Comparison of ENCODE assay signal across 28 cellular contexts in genomic region chr5:112086740-112087139, GRCh38.
"Had no signal": no experiment of that assay in that cellular context is flagged by ENCODE, and none has a peak within 500 bp of the region (broad histone marks: within the 10 kb centered on the region; RNA-seq: fewer than 3 reads in every experiment).

No MANE protein-coding gene starts in this region.

- ATAC-seq: stimulated activated effector memory CD8-positive, alpha-beta T cell treated with anti-CD3 and anti-CD28 coated beads, Interleukin-12 subunit alpha, Interleukin-12 subunit beta, amount 100 ng/mL, for 72 hours; stimulated activated memory B cell treated with anti-CD40 and anti-IgM and Interleukin-4, amounts not matched to agents 10 μg/mL and 1 μg/mL and 100 μg/mL, for 72 hours; stimulated activated naive B cell treated with anti-CD40 and anti-IgM and Interleukin-4, amounts not matched to agents 10 μg/mL and 1 μg/mL and 100 μg/mL, for 72 hours; stimulated activated naive CD8-positive, alpha-beta T cell treated with anti-CD3 and anti-CD28 coated beads, Interleukin-15, amount 100 ng/mL, for 72 hours; stimulated activated naive CD8-positive, alpha-beta T cell treated with anti-CD3 and anti-CD28 coated beads, Interleukin-15, Interleukin-2, amounts not matched to agents 100 U/mL and 50 U/mL, for 24 hours had no signal

- H3K27me3 ChIP-seq: stomach, suprapubic skin, testis, thyroid gland, tibial artery, tibial nerve, transverse colon, upper lobe of left lung, upper lobe of right lung, uterus, vagina had no signal

- H3K36me3 ChIP-seq: stomach, suprapubic skin, thoracic aorta, thyroid gland, tibial artery, tibial nerve, transverse colon, upper lobe of left lung, upper lobe of right lung, uterus, vagina had no signal

- H3K4me1 ChIP-seq: stomach, suprapubic skin, testis, thyroid gland, tibial artery, tibial nerve, transverse colon, upper lobe of left lung, upper lobe of right lung, uterus, vagina had no signal

- H3K27ac Mint-ChIP-seq: stimulated activated effector memory CD8-positive, alpha-beta T cell treated with anti-CD3 and anti-CD28 coated beads, Interleukin-12 subunit alpha, Interleukin-12 subunit beta, amount 100 ng/mL, for 72 hours; stimulated activated memory B cell treated with anti-CD40 and anti-IgM and Interleukin-4, amounts not matched to agents 10 μg/mL and 1 μg/mL and 100 μg/mL, for 72 hours; stimulated activated naive B cell treated with anti-CD40 and anti-IgM and Interleukin-4, amounts not matched to agents 10 μg/mL and 1 μg/mL and 100 μg/mL, for 72 hours; stimulated activated naive CD8-positive, alpha-beta T cell treated with anti-CD3 and anti-CD28 coated beads, Interleukin-15, amount 100 ng/mL, for 72 hours; stimulated activated naive CD8-positive, alpha-beta T cell treated with anti-CD3 and anti-CD28 coated beads, Interleukin-15, Interleukin-2, amounts not matched to agents 100 ng/mL and 50 ng/mL, for 24 hours; type B pancreatic cell had no signal

- H3K4me3 ChIP-seq: stomach, suprapubic skin, testis, thoracic aorta, thyroid gland, tibial artery, tibial nerve, transverse colon, upper lobe of left lung, upper lobe of right lung, uterus, vagina had no signal

- H3K9me3 ChIP-seq: stomach, suprapubic skin, testis, thoracic aorta, thyroid gland, tibial artery, transverse colon, upper lobe of left lung, upper lobe of right lung, uterus, vagina had no signal

- DNase-seq: stimulated activated CD4-positive, alpha-beta T cell treated with anti-CD3 and anti-CD28 coated beads, Interleukin-2, amount 100 ng/mL, for 48 hours; stimulated activated CD4-positive, alpha-beta T cell treated with anti-CD3 and anti-CD28 coated beads, Interleukin-4, amount 100 ng/mL, for 1 hour; stimulated activated CD4-positive, alpha-beta T cell treated with anti-CD3 and anti-CD28 coated beads, Interleukin-4, amount 100 ng/mL, for 24 hours; stimulated activated CD4-positive, alpha-beta T cell treated with anti-CD3 and anti-CD28 coated beads, Interleukin-4, amount 100 ng/mL, for 4 hours; stimulated activated CD8-positive, alpha-beta memory T cell treated with anti-CD3 and anti-CD28 coated beads, Interleukin-4, amount 100 ng/mL, for 48 hours; stimulated activated naive B cell treated with anti-CD40 and anti-IgM and Interleukin-4, amounts not matched to agents 10 μg/mL and 1 μg/mL and 100 μg/mL, for 72 hours; stimulated activated naive CD4-positive, alpha-beta T cell; stimulated activated naive CD4-positive, alpha-beta T cell treated with Interleukin-2 at 50 U/mL for 16 hours; stimulated activated naive CD8-positive, alpha-beta T cell treated with anti-CD3 and anti-CD28 coated beads, Interleukin-15, amount 100 ng/mL, for 72 hours; stimulated activated naive CD8-positive, alpha-beta T cell treated with anti-CD3 and anti-CD28 coated beads, Interleukin-15, Interleukin-2, amounts not matched to agents 100 U/mL and 50 U/mL, for 24 hours; stomach; substantia nigra; testis; thyroid gland; tibial artery; transverse colon; trophoblast cell; upper lobe of right lung; uterus had no signal

- H3K4me1 Mint-ChIP-seq: stimulated activated effector memory CD8-positive, alpha-beta T cell treated with anti-CD3 and anti-CD28 coated beads, Interleukin-12 subunit alpha, Interleukin-12 subunit beta, amount 100 ng/mL, for 72 hours; stimulated activated memory B cell treated with anti-CD40 and anti-IgM and Interleukin-4, amounts not matched to agents 10 μg/mL and 1 μg/mL and 100 μg/mL, for 72 hours; stimulated activated naive B cell treated with anti-CD40 and anti-IgM and Interleukin-4, amounts not matched to agents 10 μg/mL and 1 μg/mL and 100 μg/mL, for 72 hours; stimulated activated naive CD8-positive, alpha-beta T cell treated with anti-CD3 and anti-CD28 coated beads, Interleukin-15, amount 100 ng/mL, for 72 hours had no signal

- H3K4me3 Mint-ChIP-seq: stimulated activated effector memory CD8-positive, alpha-beta T cell treated with anti-CD3 and anti-CD28 coated beads, Interleukin-12 subunit alpha, Interleukin-12 subunit beta, amount 100 ng/mL, for 72 hours; stimulated activated memory B cell treated with anti-CD40 and anti-IgM and Interleukin-4, amounts not matched to agents 10 μg/mL and 1 μg/mL and 100 μg/mL, for 72 hours; stimulated activated naive B cell treated with anti-CD40 and anti-IgM and Interleukin-4, amounts not matched to agents 10 μg/mL and 1 μg/mL and 100 μg/mL, for 72 hours; stimulated activated naive CD8-positive, alpha-beta T cell treated with anti-CD3 and anti-CD28 coated beads, Interleukin-15, amount 100 ng/mL, for 72 hours; stimulated activated naive CD8-positive, alpha-beta T cell treated with anti-CD3 and anti-CD28 coated beads, Interleukin-15, Interleukin-2, amounts not matched to agents 100 ng/mL and 50 ng/mL, for 24 hours; type B pancreatic cell had no signal

- H3K27ac ChIP-seq: stomach, suprapubic skin, testis, thoracic aorta, thyroid gland, tibial artery, tibial nerve, transverse colon, upper lobe of left lung, upper lobe of right lung, uterus, vagina had no signal

- H3K9me3 Mint-ChIP-seq: stimulated activated effector memory CD8-positive, alpha-beta T cell treated with anti-CD3 and anti-CD28 coated beads, Interleukin-12 subunit alpha, Interleukin-12 subunit beta, amount 100 ng/mL, for 72 hours; stimulated activated naive CD8-positive, alpha-beta T cell treated with anti-CD3 and anti-CD28 coated beads, Interleukin-15, amount 100 ng/mL, for 72 hours; stimulated activated naive CD8-positive, alpha-beta T cell treated with anti-CD3 and anti-CD28 coated beads, Interleukin-15, Interleukin-2, amounts not matched to agents 100 ng/mL and 50 ng/mL, for 24 hours; type B pancreatic cell had no signal

- H3K36me3 Mint-ChIP-seq: stimulated activated effector memory CD8-positive, alpha-beta T cell treated with anti-CD3 and anti-CD28 coated beads, Interleukin-12 subunit alpha, Interleukin-12 subunit beta, amount 100 ng/mL, for 72 hours; stimulated activated memory B cell treated with anti-CD40 and anti-IgM and Interleukin-4, amounts not matched to agents 10 μg/mL and 1 μg/mL and 100 μg/mL, for 72 hours; stimulated activated naive B cell treated with anti-CD40 and anti-IgM and Interleukin-4, amounts not matched to agents 10 μg/mL and 1 μg/mL and 100 μg/mL, for 72 hours; type B pancreatic cell had no signal

- H3K27me3 Mint-ChIP-seq: stimulated activated memory B cell treated with anti-CD40 and anti-IgM and Interleukin-4, amounts not matched to agents 10 μg/mL and 1 μg/mL and 100 μg/mL, for 72 hours; stimulated activated naive CD8-positive, alpha-beta T cell treated with anti-CD3 and anti-CD28 coated beads, Interleukin-15, amount 100 ng/mL, for 72 hours; type B pancreatic cell had no signal
